21 cellular contexts compared by ENCODE assay signal in genomic region chr2:219327719-219328118, GRCh38. TPM values are rescaled to one million over a fixed set of nuclear protein-coding genes. Genes with fewer than 3 reads are reported as not detected.
"Had no signal": no experiment of that assay in that cellular context is flagged by ENCODE, and none has a peak within 500 bp of the region (broad histone marks: within the 10 kb centered on the region; RNA-seq: fewer than 3 reads in every experiment).

No MANE protein-coding gene starts in this region.

- H3K4me3 ChIP-seq: esophagus squamous epithelium, left lung, mucosa of descending colon, tibial artery had no signal

- H3K4me3 Mint-ChIP-seq: activated naive CD8-positive, alpha-beta T cell treated with anti-CD3 and anti-CD28 coated beads, Interleukin-2, amount 50 U/mL, for 24 hours; activated T-helper 17 cell treated with anti-CD3 and anti-CD28 coated beads, Interleukin-2, amount 50 U/mL, for 72 hours; naive thymus-derived CD8-positive, alpha-beta T cell; stimulated activated memory B cell treated with anti-CD40 and anti-IgM and Interleukin-4, amounts not matched to agents 10 μg/mL and 1 μg/mL and 100 μg/mL, for 72 hours had no signal

- H3K27ac ChIP-seq: esophagus squamous epithelium, left lung, neutrophil, tibial artery had no signal

- H3K27ac Mint-ChIP-seq: activated naive CD8-positive, alpha-beta T cell treated with anti-CD3 and anti-CD28 coated beads, Interleukin-2, amount 50 U/mL, for 24 hours; activated T-helper 17 cell treated with anti-CD3 and anti-CD28 coated beads, Interleukin-2, amount 50 U/mL, for 72 hours; naive thymus-derived CD8-positive, alpha-beta T cell; stimulated activated memory B cell treated with anti-CD40 and anti-IgM and Interleukin-4, amounts not matched to agents 10 μg/mL and 1 μg/mL and 100 μg/mL, for 72 hours had no signal

- H3K4me1 Mint-ChIP-seq: stimulated activated memory B cell treated with anti-CD40 and anti-IgM and Interleukin-4, amounts not matched to agents 10 μg/mL and 1 μg/mL and 100 μg/mL, for 72 hours had no signal

- H3K36me3 ChIP-seq: esophagus squamous epithelium, left lung, neutrophil, tibial artery had no signal

- H3K36me3 Mint-ChIP-seq: stimulated activated memory B cell treated with anti-CD40 and anti-IgM and Interleukin-4, amounts not matched to agents 10 μg/mL and 1 μg/mL and 100 μg/mL, for 72 hours had no signal

- H3K9me3 Mint-ChIP-seq: activated T-helper 17 cell treated with anti-CD3 and anti-CD28 coated beads, Interleukin-2, amount 50 U/mL, for 72 hours; stimulated activated memory B cell treated with anti-CD40 and anti-IgM and Interleukin-4, amounts not matched to agents 10 μg/mL and 1 μg/mL and 100 μg/mL, for 72 hours had no signal

- H3K4me1 ChIP-seq: esophagus squamous epithelium, left lung, tibial artery had no signal

- ATAC-seq: activated naive CD8-positive, alpha-beta T cell treated with anti-CD3 and anti-CD28 coated beads, Interleukin-2, amount 50 U/mL, for 24 hours; activated T-helper 17 cell treated with anti-CD3 and anti-CD28 coated beads, Interleukin-2, amount 50 U/mL, for 72 hours; left lung; mucosa of descending colon; naive thymus-derived CD8-positive, alpha-beta T cell; stimulated activated memory B cell treated with anti-CD40 and anti-IgM and Interleukin-4, amounts not matched to agents 10 μg/mL and 1 μg/mL and 100 μg/mL, for 72 hours had no signal

- DNase-seq: activated CD4-positive, CD25-positive, alpha-beta regulatory T cell treated with anti-CD3 and anti-CD28 coated beads, Interleukin-2, amount 50 U/mL, for 72 hours; activated naive CD4-positive, alpha-beta T cell treated with Interleukin-2 at 50 U/mL for 16 hours; activated naive CD8-positive, alpha-beta T cell treated with anti-CD3 and anti-CD28 coated beads, Interleukin-2, amount 50 U/mL, for 24 hours; activated T-cell treated with anti-CD3 and anti-CD28 coated beads for 4 hours; aorta; cortex of kidney; effector CD4-positive, alpha-beta T cell; esophagus squamous epithelium; hippocampal formation; left lung; mucosa of descending colon; naive thymus-derived CD8-positive, alpha-beta T cell; posterior cingulate gyrus; stimulated activated CD4-positive, alpha-beta T cell treated with anti-CD3 and anti-CD28 coated beads, Interleukin-2, amount 100 ng/mL, for 48 hours; tibial artery had no signal

- H3K9me3 ChIP-seq: esophagus squamous epithelium, left lung, mucosa of descending colon, neutrophil, tibial artery had no signal

RNA-seq across cellular contexts. Expression of gene RESP18, which starts 4.8 kb away (rescaled TPM):
- total RNA-seq: activated T-helper 17 cell treated with anti-CD3 and anti-CD28 coated beads, Interleukin-2, amount 50 U/mL, for 72 hours; aorta; endothelial cell of umbilical vein; esophagus squamous epithelium; fibroblast of villous mesenchyme; left lung; mucosa of descending colon; naive thymus-derived CD8-positive, alpha-beta T cell had no signal
- polyA plus RNA-seq: aorta; endothelial cell of umbilical vein; keratinocyte; naive thymus-derived CD8-positive, alpha-beta T cell had no signal

RNA-seq across cellular contexts. Expression of gene PTPRN, which starts 18.5 kb away (rescaled TPM):
- total RNA-seq: endothelial cell of umbilical vein; esophagus squamous epithelium; naive thymus-derived CD8-positive, alpha-beta T cell had no signal
- polyA plus RNA-seq: aorta, endothelial cell of umbilical vein, keratinocyte had no signal
